In the genomic region with DNA sequence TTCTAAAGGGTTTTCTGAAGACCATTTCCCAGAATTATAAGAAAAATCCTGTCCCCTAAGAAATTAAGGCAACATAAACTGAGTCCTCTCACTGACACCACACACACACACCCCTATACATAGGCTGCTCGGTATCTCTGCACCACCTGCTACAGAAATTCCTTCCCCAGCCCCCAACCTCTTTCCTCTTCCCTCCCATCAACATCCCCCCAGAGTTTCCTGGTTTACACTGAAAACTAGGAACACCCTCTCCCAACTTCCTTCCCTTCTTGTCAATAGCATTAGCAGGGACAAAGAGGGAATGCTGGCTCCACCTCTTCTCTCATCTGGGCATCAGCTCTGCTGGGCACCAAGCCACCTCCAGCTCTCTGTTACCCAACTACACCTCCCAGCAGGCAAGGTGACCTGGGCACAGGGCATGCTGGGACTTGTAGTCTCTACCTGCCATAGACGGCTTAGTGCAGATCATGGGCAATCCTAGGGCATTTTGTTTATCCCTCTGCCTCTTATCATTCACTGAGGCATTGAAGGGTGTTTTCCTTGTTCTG, we compare ENCODE assay signal across 8 cellular contexts. TPM values are rescaled to one million over a fixed set of nuclear protein-coding genes. Genes with fewer than 3 reads are reported as not detected.
A peak's percentile ranks its signal among the peaks of the same experiment; 100 is the strongest.
DNase-seq lines count a peak whose midpoint lies in the region; ATAC-seq and TF ChIP-seq lines count a peak whose summit lies in the region.

No MANE protein-coding gene starts in this region.

- H3K27ac ChIP-seq in uterus, result peak overlapping the region; percentile 84 to 91

- no peak for TF ChIP-seq POLR2A in uterus (IDR thresholded peaks at IDR 0.05)

- no peaks in the 10 kb centered on the region for H3K9me3 Mint-ChIP-seq in activated naive CD4-positive, alpha-beta T cell treated with anti-CD3 and anti-CD28 coated beads, Interleukin-2, amount 50 U/mL, for 72 hours

- DNase-seq in DMS 273 (lab: John Stamatoyannopoulos, UW; ENCODE audit: unreplicated experiment) (peak; percentile 93), HuH-7.5 (ENCODE audit: low spot score) (peak; percentile 72), RPMI7951 (ENCODE audit: low read depth) (peak; percentile 28), head of caudate nucleus (peak; percentile 63 to 93 (median 82)), pons (ENCODE audit: low spot score) (peak; percentile 92), uterus (peak; percentile 72 to 89)
- DNase-seq in activated naive CD4-positive, alpha-beta T cell treated with anti-CD3 and anti-CD28 coated beads, Interleukin-2, amount 50 U/mL, for 72 hours (ENCODE audit: low spot score in 2 of 2), result peak in 1 of 2 donors; percentile 57

- no peak for TF ChIP-seq CTCF in uterus (IDR thresholded peaks at IDR 0.05)

- no peaks in the 10 kb centered on the region for H3K36me3 ChIP-seq in uterus

- H3K4me1 ChIP-seq in uterus, result peaks cover 22 to 50% of the 10 kb centered on the region in 2 donors

- ATAC-seq in activated naive CD4-positive, alpha-beta T cell treated with anti-CD3 and anti-CD28 coated beads, Interleukin-2, amount 50 U/mL, for 72 hours, result peak; percentile 59 to 85
- no peak for ATAC-seq in HG03097 (IDR thresholded peaks at IDR 0.05; ENCODE audit: low FRiP score, unreplicated experiment)

- H3K9me3 ChIP-seq in uterus, result no peaks in the 10 kb centered on the region

- intact Hi-C loops in head of caudate nucleus (cut with DNase I) (loop anchor here (10.0 kb wide), 1 partner anchor 223 kb away; a partner anchor contains a TSS), uterus (cut with DNase I; ENCODE audit: low total_unique reads) (no loop called here)

- H3K27ac Mint-ChIP-seq in activated naive CD4-positive, alpha-beta T cell treated with anti-CD3 and anti-CD28 coated beads, Interleukin-2, amount 50 U/mL, for 72 hours, result no peak overlapping the region

- no peaks in the 10 kb centered on the region for H3K27me3 ChIP-seq in uterus

- no peaks in the 10 kb centered on the region for H3K36me3 Mint-ChIP-seq in activated naive CD4-positive, alpha-beta T cell treated with anti-CD3 and anti-CD28 coated beads, Interleukin-2, amount 50 U/mL, for 72 hours

- no peak overlapping the region for H3K4me3 ChIP-seq in uterus

RNA-seq across cellular contexts. Expression of a gene that starts 15.7 kb away (rescaled TPM):
- total RNA-seq in RPMI7951 (2014; rRNA removed; shearing (Covaris generic)), result 135 and 217 TPM in 2 replicates
- 1 to 10 TPM in 1 of 2 donors, under 1 TPM in 1; 0.11 to 9.4 TPM for total RNA-seq in activated naive CD4-positive, alpha-beta T cell treated with anti-CD3 and anti-CD28 coated beads, Interleukin-2, amount 50 U/mL, for 72 hours
- 100 to 1,000 TPM; 204 to 520 (median 372) TPM for total RNA-seq in uterus

RNA-seq across cellular contexts. Expression of a gene that starts 19.1 kb away (rescaled TPM):
- 40.6 and 44.6 TPM in 2 replicates for total RNA-seq in RPMI7951 (2014; rRNA removed; shearing (Covaris generic))
- 100 to 1,000 TPM; 189 to 505 TPM for total RNA-seq in activated naive CD4-positive, alpha-beta T cell treated with anti-CD3 and anti-CD28 coated beads, Interleukin-2, amount 50 U/mL, for 72 hours
- total RNA-seq in uterus, result 100 to 1,000 TPM; 115 to 298 (median 171) TPM

RNA-seq across cellular contexts. Expression of a gene that starts 51.3 kb away (rescaled TPM):
- 10.4 and 13.9 TPM in 2 replicates for total RNA-seq in RPMI7951 (2014; rRNA removed; shearing (Covaris generic))
- 10 to 100 TPM; 14.9 to 25.5 TPM for total RNA-seq in activated naive CD4-positive, alpha-beta T cell treated with anti-CD3 and anti-CD28 coated beads, Interleukin-2, amount 50 U/mL, for 72 hours
- 100 to 1,000 TPM in 1 of 4 donors, 10 to 100 TPM in 3; 29.5 to 111 (median 64.5) TPM for total RNA-seq in uterus

Comparison
In these comparisons a context has a peak if more than half of its experiments do, and no peak if none do; other contexts are left out.
1. RNA of a gene that starts 15.7 kb away (total RNA-seq): 204 to 520 TPM in uterus and 135 to 217 TPM in RPMI7951; 0.11 to 9.4 TPM in activated naive CD4-positive, alpha-beta T cell treated with anti-CD3 and anti-CD28 coated beads, Interleukin-2, amount 50 U/mL, for 72 hours; every median in the first group is over 10 times any median in the second.